8 cellular contexts compared by ENCODE assay signal in the genomic region with DNA sequence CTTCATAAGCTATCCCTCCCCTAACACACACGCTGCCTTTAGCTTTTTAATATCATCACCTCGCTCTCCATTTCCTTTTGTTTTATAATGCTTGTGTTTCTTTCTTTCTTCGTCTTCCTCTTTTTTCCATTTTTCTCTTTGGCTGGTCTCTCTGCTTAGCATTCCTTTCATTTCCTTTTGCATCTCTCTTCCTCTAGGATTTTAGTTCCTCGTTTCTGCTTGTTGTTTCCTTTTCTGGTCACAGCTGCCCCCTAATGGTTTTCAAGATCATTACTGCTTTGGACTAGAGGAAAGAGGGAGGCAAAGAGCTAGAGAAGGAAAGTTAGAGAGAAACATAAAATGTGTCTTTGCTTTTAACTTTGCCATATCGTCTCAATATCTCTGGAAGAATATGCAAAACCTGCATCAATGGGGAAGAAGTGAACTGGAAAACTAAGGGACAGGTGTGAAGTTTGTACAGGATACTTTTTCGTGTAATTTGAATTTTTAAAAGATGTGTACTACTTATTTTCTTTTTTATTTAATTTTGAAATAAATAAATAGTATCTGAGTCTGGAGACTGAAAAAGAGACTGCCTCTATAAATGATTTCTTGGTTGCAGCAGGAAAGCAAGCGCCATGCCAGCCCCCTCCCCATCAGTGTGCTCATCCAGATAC. TPM values are rescaled to one million over a fixed set of nuclear protein-coding genes. Genes with fewer than 3 reads are reported as not detected.
DNase-seq lines count a peak whose midpoint lies in the region; TF ChIP-seq lines count a peak whose summit lies in the region.

No MANE protein-coding gene starts in this region.

- DNase-seq in GM03348 (ENCODE audit: low spot score) (peak; percentile 75), LoVo (ENCODE audit: low spot score) (peak; percentile 71), RKO (ENCODE audit: low spot score) (peak; percentile 77), epithelial cell of proximal tubule (ENCODE audit: low read depth) (no peak), neural progenitor cell (ENCODE audit: low spot score) (peak; percentile 67), HK-2 (ENCODE audit: unreplicated experiment) (no peak)
- DNase-seq in activated effector memory CD4-positive, alpha-beta T cell treated with anti-CD3 and anti-CD28 coated beads, Interleukin-2, amount 50 U/mL, for 16 hours, result no peak
- no peak for DNase-seq in activated CD4-positive, alpha-beta T cell treated with anti-CD3 and anti-CD28 coated beads, Interleukin-2, amount 10 ng/mL, durations not matched to agents 7 days and 5 days

- CTCF ChIA-PET in activated CD4-positive, alpha-beta T cell treated with anti-CD3 and anti-CD28 coated beads, Interleukin-2, amount 10 ng/mL, durations not matched to agents 7 days and 5 days (lab: Charles Lee), result interaction anchor here (0.8 to 2.4 kb wide), 7 partner anchors 11 to 352 kb away, joined by 3 to 9 read pairs (median 4); no protein-coding TSS in a partner anchor

- H3K79me2 ChIP-seq in neural progenitor cell (ENCODE audit: low read depth), result no peaks in the 10 kb centered on the region

- H3K27me3 Mint-ChIP-seq in neural progenitor cell (ENCODE audit: insufficient read depth, low read depth), result peaks cover 11% of the 10 kb centered on the region
- peaks cover 26% of the 10 kb centered on the region for H3K27me3 Mint-ChIP-seq in activated CD4-positive, alpha-beta T cell treated with anti-CD3 and anti-CD28 coated beads, Interleukin-2, amount 10 ng/mL, durations not matched to agents 7 days and 5 days

- TF ChIP-seq CTCF in epithelial cell of proximal tubule (conservative IDR thresholded peaks at IDR 0.05; ENCODE audit: low read depth, low read length) (peak; percentile 87), neural progenitor cell (IDR thresholded peaks at IDR 0.05) (peak; percentile 90)

- no peak overlapping the region for H3K27ac Mint-ChIP-seq in neural progenitor cell
- no peak overlapping the region for H3K27ac Mint-ChIP-seq in activated CD4-positive, alpha-beta T cell treated with anti-CD3 and anti-CD28 coated beads, Interleukin-2, amount 10 ng/mL, durations not matched to agents 7 days and 5 days

- H3K4me2 ChIP-seq in neural progenitor cell, result peak overlapping the region; percentile 2

- no peaks in the 10 kb centered on the region for H3K36me3 ChIP-seq in neural progenitor cell

- peaks cover 2% of the 10 kb centered on the region for H3K9me3 Mint-ChIP-seq in neural progenitor cell
- H3K9me3 Mint-ChIP-seq in activated CD4-positive, alpha-beta T cell treated with anti-CD3 and anti-CD28 coated beads, Interleukin-2, amount 10 ng/mL, durations not matched to agents 7 days and 5 days, result no peaks in the 10 kb centered on the region

- H3F3A ChIP-seq in neural progenitor cell (ENCODE audit: low read depth), result peaks cover 13% of the 10 kb centered on the region

- H3K27ac ChIP-seq in neural progenitor cell, result no peak overlapping the region

- POLR2A ChIA-PET in activated CD4-positive, alpha-beta T cell treated with anti-CD3 and anti-CD28 coated beads, Interleukin-2, amount 10 ng/mL, durations not matched to agents 7 days and 5 days (lab: Charles Lee), result interaction anchor here (0.7 kb wide), 1 partner anchor 31 kb away, joined by 4 read pairs; no protein-coding TSS in a partner anchor

- H4K20me1 ChIP-seq in neural progenitor cell (ENCODE audit: low read depth), result no peaks in the 10 kb centered on the region

- no peaks in the 10 kb centered on the region for H3K9me3 ChIP-seq in neural progenitor cell (ENCODE audit: low read depth)

- peaks cover 13% of the 10 kb centered on the region for H3K4me1 Mint-ChIP-seq in neural progenitor cell
- H3K4me1 Mint-ChIP-seq in activated CD4-positive, alpha-beta T cell treated with anti-CD3 and anti-CD28 coated beads, Interleukin-2, amount 10 ng/mL, durations not matched to agents 7 days and 5 days, result peaks cover 14% of the 10 kb centered on the region

- peak overlapping the region; percentile 35 for H2AFZ ChIP-seq in neural progenitor cell (replicated peaks)

- peaks cover 1% of the 10 kb centered on the region for H3K27me3 ChIP-seq in neural progenitor cell

- peaks cover 11% of the 10 kb centered on the region for H3K4me1 ChIP-seq in neural progenitor cell

- no peaks in the 10 kb centered on the region for H3K36me3 Mint-ChIP-seq in neural progenitor cell
- no peaks in the 10 kb centered on the region for H3K36me3 Mint-ChIP-seq in activated CD4-positive, alpha-beta T cell treated with anti-CD3 and anti-CD28 coated beads, Interleukin-2, amount 10 ng/mL, durations not matched to agents 7 days and 5 days (ENCODE audit: low read depth)

- H3K9ac ChIP-seq in neural progenitor cell, result no peak overlapping the region

- no peak overlapping the region for H3K4me3 Mint-ChIP-seq in neural progenitor cell
- no peak overlapping the region for H3K4me3 Mint-ChIP-seq in activated CD4-positive, alpha-beta T cell treated with anti-CD3 and anti-CD28 coated beads, Interleukin-2, amount 10 ng/mL, durations not matched to agents 7 days and 5 days

- H3K4me3 ChIP-seq in epithelial cell of proximal tubule (ENCODE audit: low read depth, low read length), result no peak overlapping the region
- no peak overlapping the region for H3K4me3 ChIP-seq in neural progenitor cell

RNA-seq across cellular contexts. Expression of a gene that starts 6.3 kb away (rescaled TPM):
- 30.4 and 36.5 TPM in 2 replicates for total RNA-seq in epithelial cell of proximal tubule
- 27.8 and 32.0 TPM in 2 replicates for total RNA-seq in neural progenitor cell (ENCODE audit: low replicate concordance)
- total RNA-seq in activated CD4-positive, alpha-beta T cell treated with anti-CD3 and anti-CD28 coated beads, Interleukin-2, amount 10 ng/mL, durations not matched to agents 7 days and 5 days, result 1 to 10 TPM; 7.1 to 8.1 TPM

Comparison
In these comparisons a context has a peak if more than half of its experiments do, and no peak if none do; other contexts are left out.
1. DNase-seq: peak in GM03348 (single experiment), LoVo (single experiment), RKO (single experiment) and neural progenitor cell (single experiment); none in epithelial cell of proximal tubule (single experiment), activated effector memory CD4-positive, alpha-beta T cell treated with anti-CD3 and anti-CD28 coated beads, Interleukin-2, amount 50 U/mL, for 16 hours (single experiment), activated CD4-positive, alpha-beta T cell treated with anti-CD3 and anti-CD28 coated beads, Interleukin-2, amount 10 ng/mL, durations not matched to agents 7 days and 5 days (single experiment) and HK-2 (single experiment).